Comparison of ENCODE assay signal across 8 cellular contexts in the genomic region with DNA sequence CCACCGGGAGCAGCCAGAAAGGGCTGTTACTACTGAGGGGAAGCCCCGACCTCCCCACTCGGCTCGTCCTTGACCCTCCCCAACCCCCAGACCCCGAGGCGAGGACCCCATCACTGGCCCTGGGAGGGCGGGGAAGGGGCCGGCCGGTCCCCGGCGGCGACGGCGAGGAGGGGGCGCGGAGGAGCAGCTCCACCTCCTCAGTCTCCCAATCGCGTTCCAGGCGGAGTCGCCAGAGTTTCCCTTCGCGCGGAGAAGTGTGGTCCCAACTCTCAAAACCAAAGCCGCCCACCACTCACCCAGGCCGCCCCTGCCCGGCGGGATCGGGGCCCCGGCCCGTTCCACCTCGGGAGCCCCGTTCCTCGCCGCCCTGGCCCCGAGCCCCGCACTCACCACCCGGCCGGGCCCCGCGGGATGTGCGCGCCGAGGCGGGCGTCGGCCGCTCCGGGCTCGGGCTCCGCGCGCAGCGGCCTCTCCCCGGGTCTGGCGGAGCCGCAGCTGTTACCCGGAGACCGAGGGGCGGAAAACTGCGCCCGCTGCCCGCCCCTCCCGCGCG. TPM values are rescaled to one million over a fixed set of nuclear protein-coding genes. Genes with fewer than 3 reads are reported as not detected.
DNase-seq lines count a peak whose midpoint lies in the region; ATAC-seq and TF ChIP-seq lines count a peak whose summit lies in the region.

No MANE protein-coding gene starts in this region.

- DNase-seq in stimulated activated CD4-positive, alpha-beta T cell treated with anti-CD3 and anti-CD28 coated beads, Interleukin-12 subunit alpha, Interleukin-12 subunit beta, amount 100 ng/mL, for 4 hours: peak; percentile 42
- DNase-seq in stimulated activated CD4-positive, alpha-beta T cell treated with anti-CD3 and anti-CD28 coated beads, Interleukin-2, amount 100 ng/mL, for 24 hours: no peak
- DNase-seq in NCI-H526 (lab: John Stamatoyannopoulos, UW) (peak; percentile 8 to 67), lung microvascular endothelial cell (ENCODE audit: low read depth in 2 of 2) (peak; percentile 35 to 37), thyroid gland (peak; percentile 65 to 69), HuH-7.5 (ENCODE audit: low spot score) (no peak)

- TF ChIP-seq CTCF in thyroid gland (IDR thresholded peaks at IDR 0.05): no peak

- TF ChIP-seq POLR2A in thyroid gland (IDR thresholded peaks at IDR 0.05): peak; percentile 41 to 68

- intact Hi-C loops in thyroid gland (cut with DNase I): no loop called here

- no peaks in the 10 kb centered on the region for H3K9me3 ChIP-seq in duodenal mucosa (ENCODE audit: control insufficient read depth in 1 of 2, low read length in 2 of 2)
- H3K9me3 ChIP-seq in thyroid gland: no peaks in the 10 kb centered on the region

- H3K4me1 ChIP-seq in duodenal mucosa (ENCODE audit: control insufficient read depth in 1 of 2, insufficient read depth in 2 of 2, low read length in 2 of 2) (peaks cover 52 to 61% of the 10 kb centered on the region in 2 donors), thyroid gland (peaks cover 63 to 83% of the 10 kb centered on the region in 2 donors)

- ATAC-seq in GM19455 (IDR thresholded peaks at IDR 0.05; ENCODE audit: unreplicated experiment): no peak

- H3K4me3 ChIP-seq in duodenal mucosa (ENCODE audit: low read depth in 1 of 2, low read length in 2 of 2): peak overlapping the region; percentile 65 to 72
- peak overlapping the region; percentile 60 to 95 (median 68) for H3K4me3 ChIP-seq in thyroid gland (replicated peaks in 1 of 3)

- H3K36me3 ChIP-seq in duodenal mucosa (ENCODE audit: control insufficient read depth in 1 of 2, insufficient read depth in 2 of 2, low read length in 2 of 2) (peaks cover 6 to 7% of the 10 kb centered on the region in 2 donors), thyroid gland (no peaks in the 10 kb centered on the region)

- H3K27me3 ChIP-seq in duodenal mucosa (ENCODE audit: control insufficient read depth in 1 of 2, insufficient read depth in 2 of 2, low read length in 2 of 2) (no peaks in the 10 kb centered on the region), thyroid gland (no peaks in the 10 kb centered on the region)

- H3K9ac ChIP-seq in duodenal mucosa (ENCODE audit: low read depth in 1 of 2, low read length in 2 of 2): peak overlapping the region; percentile 60 to 73

- WGBS in thyroid gland, 2 donors: 0% methylated on average over 8 to 14 of the region's 65 CpGs

- H3K27ac ChIP-seq in duodenal mucosa (ENCODE audit: low read depth, low read length) (peak overlapping the region; percentile 85), thyroid gland (peak overlapping the region; percentile 94 to 96 (median 95))

RNA-seq across cellular contexts. Expression of gene PLXNB1, which starts 0.9 kb away (rescaled TPM):
- 16.1 and 17.0 TPM in 2 replicates for total RNA-seq in lung microvascular endothelial cell
- total RNA-seq in thyroid gland: 100 to 1,000 TPM; 126 to 216 (median 138) TPM

RNA-seq across cellular contexts. Expression of gene CCDC51, which starts 11.0 kb away (rescaled TPM):
- total RNA-seq in lung microvascular endothelial cell (8.9 and 10.1 TPM in 2 replicates), thyroid gland (10 to 100 TPM in 3 of 4 donors, 1 to 10 TPM in 1; 8.6 to 17.0 (median 15.0) TPM)

RNA-seq across cellular contexts. Expression of gene TMA7, which starts 11.1 kb away (rescaled TPM):
- total RNA-seq in lung microvascular endothelial cell (237 and 246 TPM in 2 replicates), thyroid gland (100 to 1,000 TPM; 133 to 413 (median 301) TPM)

RNA-seq across cellular contexts. Expression of gene ATRIP, which starts 17.6 kb away (rescaled TPM):
- 3.7 and 4.6 TPM in 2 replicates for total RNA-seq in lung microvascular endothelial cell
- total RNA-seq in thyroid gland: 10 to 100 TPM in 2 of 4 donors, 1 to 10 TPM in 2; 8.4 to 13.9 (median 11.0) TPM

RNA-seq across cellular contexts. Expression of gene FBXW12, which starts 56.9 kb away (rescaled TPM):
- total RNA-seq in lung microvascular endothelial cell (not detected in 2 replicates), thyroid gland (not detected)

Comparison
In these comparisons a context has a peak if more than half of its experiments do, and no peak if none do; other contexts are left out.
1. DNase-seq: peak in stimulated activated CD4-positive, alpha-beta T cell treated with anti-CD3 and anti-CD28 coated beads, Interleukin-12 subunit alpha, Interleukin-12 subunit beta, amount 100 ng/mL, for 4 hours (single experiment), NCI-H526 (2 of 2), lung microvascular endothelial cell (2 of 2) and thyroid gland (2 of 2); none in stimulated activated CD4-positive, alpha-beta T cell treated with anti-CD3 and anti-CD28 coated beads, Interleukin-2, amount 100 ng/mL, for 24 hours (0 of 2) and HuH-7.5 (single experiment).